22 cellular contexts compared by ENCODE assay signal in genomic region chr11:14506532-14506931, GRCh38. TPM values are rescaled to one million over a fixed set of nuclear protein-coding genes. Genes with fewer than 3 reads are reported as not detected.
DNase-seq lines count a peak whose midpoint lies in the region; ATAC-seq and TF ChIP-seq lines count a peak whose summit lies in the region.
"Had no signal": no experiment of that assay in that cellular context is flagged by ENCODE, and none has a peak within 500 bp of the region (broad histone marks: within the 10 kb centered on the region; RNA-seq: fewer than 3 reads in every experiment).

No MANE protein-coding gene starts in this region.

- H2BK5ac ChIP-seq in H9 (ENCODE audit: insufficient read length, low read length), result no peak overlapping the region

- H3K18ac ChIP-seq in H9 (ENCODE audit: insufficient read length, low read depth, low read length), result no peak overlapping the region

- H3K4me1 ChIP-seq in H9 (ENCODE audit: insufficient read depth, low read length), result no peaks in the 10 kb centered on the region
- H3K4me1 ChIP-seq: Caco-2, heart right ventricle, lower lobe of right lung, right lobe of liver, tibial nerve had no signal

- DNase-seq in stimulated activated naive CD8-positive, alpha-beta T cell treated with anti-CD3 and anti-CD28 coated beads, Interleukin-15, amount 100 ng/mL, for 72 hours, result no peak
- no peak for DNase-seq in activated T-helper 1 cell treated with anti-CD3 and anti-CD28 coated beads, Interleukin-12 subunit alpha, Interleukin-12 subunit beta, Interleukin-2, Interleukin-4 antibody, amounts not matched to agents 30 ng/mL and 10 ng/mL and 1 ng/mL, durations not matched to agents 14 hours and 24 hours and 36 hours (ENCODE audit: low spot score)
- DNase-seq in endothelial cell (ENCODE audit: low spot score), result no peak
- DNase-seq in stimulated activated naive B cell treated with anti-CD40 and anti-IgM and Interleukin-4, amounts not matched to agents 10 μg/mL and 1 μg/mL and 100 μg/mL, for 72 hours, result no peak
- no peak for DNase-seq in H9
- no peak for DNase-seq in retina
- no peak for DNase-seq in natural killer cell treated with Interleukin-12 subunit alpha and Interleukin-12 subunit beta and Interleukin-15 and Interleukin-18, amount 100 ng/mL, for 72 hours (ENCODE audit: low spot score)
- DNase-seq: activated CD8-positive, alpha-beta memory T cell treated with anti-CD3 and anti-CD28 coated beads, Interleukin-2, amount 50 U/mL, for 48 hours; AML-193; Caco-2; effector memory CD4-positive, alpha-beta T cell; GOT3; heart right ventricle; Karpas-422; lower lobe of right lung; NCI-H524; right lobe of liver had no signal

- no peak overlapping the region for H3K14ac ChIP-seq in H9 (ENCODE audit: insufficient read depth, low read length)

- no peak for ATAC-seq in stimulated activated naive CD8-positive, alpha-beta T cell treated with anti-CD3 and anti-CD28 coated beads, Interleukin-15, amount 100 ng/mL, for 72 hours
- ATAC-seq in stimulated activated naive B cell treated with anti-CD40 and anti-IgM and Interleukin-4, amounts not matched to agents 10 μg/mL and 1 μg/mL and 100 μg/mL, for 72 hours (replicated peaks), result no peak
- ATAC-seq in natural killer cell treated with Interleukin-12 subunit alpha and Interleukin-12 subunit beta and Interleukin-15 and Interleukin-18, amount 100 ng/mL, for 72 hours, result no peak
- ATAC-seq: activated CD4-positive, CD25-positive, alpha-beta regulatory T cell treated with anti-CD3 and anti-CD28 coated beads, Interleukin-2, amount 50 U/mL, for 24 hours; heart right ventricle; lower lobe of right lung; right lobe of liver; stimulated activated memory B cell treated with anti-CD40 and anti-IgM and Interleukin-4, amounts not matched to agents 10 μg/mL and 1 μg/mL and 100 μg/mL, for 72 hours had no signal

- no peak overlapping the region for H2AK5ac ChIP-seq in H9 (ENCODE audit: insufficient read length, low read length)

- no peak overlapping the region for H2BK12ac ChIP-seq in H9 (ENCODE audit: insufficient read length, low read depth, low read length)

- H2BK20ac ChIP-seq in H9 (ENCODE audit: low read depth, low read length, poor library complexity, severe bottlenecking), result no peak overlapping the region

- H3K23ac ChIP-seq in H9 (ENCODE audit: insufficient read length, low read depth, low read length), result no peak overlapping the region

- no peak overlapping the region for H2BK120ac ChIP-seq in H9 (ENCODE audit: low read depth, low read length, poor library complexity, severe bottlenecking)

- H3K4me3 Mint-ChIP-seq in stimulated activated naive CD8-positive, alpha-beta T cell treated with anti-CD3 and anti-CD28 coated beads, Interleukin-15, Interleukin-2, amounts not matched to agents 100 ng/mL and 50 ng/mL, for 24 hours, result no peak overlapping the region
- no peak overlapping the region for H3K4me3 Mint-ChIP-seq in stimulated activated naive CD8-positive, alpha-beta T cell treated with anti-CD3 and anti-CD28 coated beads, Interleukin-15, amount 100 ng/mL, for 72 hours
- no peak overlapping the region for H3K4me3 Mint-ChIP-seq in activated T-helper 1 cell treated with anti-CD3 and anti-CD28 coated beads, Interleukin-12 subunit alpha, Interleukin-12 subunit beta, Interleukin-2, Interleukin-4 antibody, amounts not matched to agents 30 ng/mL and 10 ng/mL and 1 ng/mL, durations not matched to agents 14 hours and 24 hours and 36 hours
- H3K4me3 Mint-ChIP-seq in endothelial cell (ENCODE audit: unreplicated experiment), result peak overlapping the region; percentile 27
- no peak overlapping the region for H3K4me3 Mint-ChIP-seq in stimulated activated naive B cell treated with anti-CD40 and anti-IgM and Interleukin-4, amounts not matched to agents 10 μg/mL and 1 μg/mL and 100 μg/mL, for 72 hours
- no peak overlapping the region; a peak in 1 of 5 replicates for H3K4me3 Mint-ChIP-seq in H9
- H3K4me3 Mint-ChIP-seq in natural killer cell treated with Interleukin-12 subunit alpha and Interleukin-12 subunit beta and Interleukin-15 and Interleukin-18, amount 100 ng/mL, for 72 hours, result no peak overlapping the region
- H3K4me3 Mint-ChIP-seq: central memory CD8-positive, alpha-beta T cell; stimulated activated memory B cell treated with anti-CD40 and anti-IgM and Interleukin-4, amounts not matched to agents 10 μg/mL and 1 μg/mL and 100 μg/mL, for 72 hours had no signal

- H3K27ac Mint-ChIP-seq in stimulated activated naive CD8-positive, alpha-beta T cell treated with anti-CD3 and anti-CD28 coated beads, Interleukin-15, Interleukin-2, amounts not matched to agents 100 ng/mL and 50 ng/mL, for 24 hours, result peak overlapping the region; percentile 26
- peak overlapping the region in 1 of 2 donors; percentile 29 for H3K27ac Mint-ChIP-seq in stimulated activated naive CD8-positive, alpha-beta T cell treated with anti-CD3 and anti-CD28 coated beads, Interleukin-15, amount 100 ng/mL, for 72 hours
- H3K27ac Mint-ChIP-seq in activated T-helper 1 cell treated with anti-CD3 and anti-CD28 coated beads, Interleukin-12 subunit alpha, Interleukin-12 subunit beta, Interleukin-2, Interleukin-4 antibody, amounts not matched to agents 30 ng/mL and 10 ng/mL and 1 ng/mL, durations not matched to agents 14 hours and 24 hours and 36 hours, result peak overlapping the region; percentile 53
- H3K27ac Mint-ChIP-seq in endothelial cell (ENCODE audit: unreplicated experiment) (no peak overlapping the region), H9 (no peak overlapping the region)
- H3K27ac Mint-ChIP-seq in stimulated activated naive B cell treated with anti-CD40 and anti-IgM and Interleukin-4, amounts not matched to agents 10 μg/mL and 1 μg/mL and 100 μg/mL, for 72 hours, result peak overlapping the region; percentile 65
- H3K27ac Mint-ChIP-seq in natural killer cell treated with Interleukin-12 subunit alpha and Interleukin-12 subunit beta and Interleukin-15 and Interleukin-18, amount 100 ng/mL, for 72 hours, result no peak overlapping the region
- H3K27ac Mint-ChIP-seq: stimulated activated memory B cell treated with anti-CD40 and anti-IgM and Interleukin-4, amounts not matched to agents 10 μg/mL and 1 μg/mL and 100 μg/mL, for 72 hours had no signal

- no peaks in the 10 kb centered on the region for H3K23me2 ChIP-seq in H9 (ENCODE audit: insufficient read length, low read depth, low read length, poor library complexity, severe bottlenecking)

- H3K27me3 Mint-ChIP-seq in stimulated activated naive CD8-positive, alpha-beta T cell treated with anti-CD3 and anti-CD28 coated beads, Interleukin-15, Interleukin-2, amounts not matched to agents 100 ng/mL and 50 ng/mL, for 24 hours, result no peaks in the 10 kb centered on the region
- H3K27me3 Mint-ChIP-seq in stimulated activated naive CD8-positive, alpha-beta T cell treated with anti-CD3 and anti-CD28 coated beads, Interleukin-15, amount 100 ng/mL, for 72 hours, result no peaks in the 10 kb centered on the region
- H3K27me3 Mint-ChIP-seq in activated T-helper 1 cell treated with anti-CD3 and anti-CD28 coated beads, Interleukin-12 subunit alpha, Interleukin-12 subunit beta, Interleukin-2, Interleukin-4 antibody, amounts not matched to agents 30 ng/mL and 10 ng/mL and 1 ng/mL, durations not matched to agents 14 hours and 24 hours and 36 hours (ENCODE audit: insufficient read depth), result no peaks in the 10 kb centered on the region
- H3K27me3 Mint-ChIP-seq in endothelial cell (ENCODE audit: unreplicated experiment) (no peaks in the 10 kb centered on the region), H9 (ENCODE audit: low read depth) (no peaks in the 10 kb centered on the region)
- H3K27me3 Mint-ChIP-seq in stimulated activated naive B cell treated with anti-CD40 and anti-IgM and Interleukin-4, amounts not matched to agents 10 μg/mL and 1 μg/mL and 100 μg/mL, for 72 hours, result no peaks in the 10 kb centered on the region
- H3K27me3 Mint-ChIP-seq in natural killer cell treated with Interleukin-12 subunit alpha and Interleukin-12 subunit beta and Interleukin-15 and Interleukin-18, amount 100 ng/mL, for 72 hours, result no peaks in the 10 kb centered on the region
- H3K27me3 Mint-ChIP-seq: central memory CD8-positive, alpha-beta T cell; stimulated activated memory B cell treated with anti-CD40 and anti-IgM and Interleukin-4, amounts not matched to agents 10 μg/mL and 1 μg/mL and 100 μg/mL, for 72 hours had no signal

- H3K79me2 ChIP-seq in H9 (ENCODE audit: insufficient read depth, low read length), result no peaks in the 10 kb centered on the region

- intact Hi-C loops in activated T-helper 1 cell treated with anti-CD3 and anti-CD28 coated beads, Interleukin-12 subunit alpha, Interleukin-12 subunit beta, Interleukin-2, Interleukin-4 antibody, amounts not matched to agents 30 ng/mL and 10 ng/mL and 1 ng/mL, durations not matched to agents 14 hours and 24 hours and 36 hours (cut with micrococcal nuclease), result no loop called here

- H4K20me1 ChIP-seq in H9 (ENCODE audit: control insufficient read depth, insufficient read depth, insufficient read length), result no peaks in the 10 kb centered on the region

- no peak overlapping the region for H4K5ac ChIP-seq in H9 (ENCODE audit: insufficient read length, low read depth, low read length)

- WGBS in H9 (ENCODE audit: extremely low coverage, insufficient read length, low lambda C conversion rate), result no CpG with 5 or more reads among the region's 3 CpGs

- no peak overlapping the region for H3K4ac ChIP-seq in H9 (ENCODE audit: low read depth, low read length)

- H3K9me3 ChIP-seq in H9 (ENCODE audit: control insufficient read depth, low read depth, low read length), result no peaks in the 10 kb centered on the region
- H3K9me3 ChIP-seq: Caco-2, heart right ventricle, lower lobe of right lung, right lobe of liver, tibial nerve had no signal

- no peaks in the 10 kb centered on the region for H3K9me3 Mint-ChIP-seq in stimulated activated naive CD8-positive, alpha-beta T cell treated with anti-CD3 and anti-CD28 coated beads, Interleukin-15, Interleukin-2, amounts not matched to agents 100 ng/mL and 50 ng/mL, for 24 hours
- no peaks in the 10 kb centered on the region for H3K9me3 Mint-ChIP-seq in stimulated activated naive CD8-positive, alpha-beta T cell treated with anti-CD3 and anti-CD28 coated beads, Interleukin-15, amount 100 ng/mL, for 72 hours
- no peaks in the 10 kb centered on the region for H3K9me3 Mint-ChIP-seq in activated T-helper 1 cell treated with anti-CD3 and anti-CD28 coated beads, Interleukin-12 subunit alpha, Interleukin-12 subunit beta, Interleukin-2, Interleukin-4 antibody, amounts not matched to agents 30 ng/mL and 10 ng/mL and 1 ng/mL, durations not matched to agents 14 hours and 24 hours and 36 hours
- H3K9me3 Mint-ChIP-seq in endothelial cell (ENCODE audit: unreplicated experiment) (no peaks in the 10 kb centered on the region), H9 (no peaks in the 10 kb centered on the region)
- no peaks in the 10 kb centered on the region for H3K9me3 Mint-ChIP-seq in stimulated activated naive B cell treated with anti-CD40 and anti-IgM and Interleukin-4, amounts not matched to agents 10 μg/mL and 1 μg/mL and 100 μg/mL, for 72 hours
- no peaks in the 10 kb centered on the region for H3K9me3 Mint-ChIP-seq in natural killer cell treated with Interleukin-12 subunit alpha and Interleukin-12 subunit beta and Interleukin-15 and Interleukin-18, amount 100 ng/mL, for 72 hours
- H3K9me3 Mint-ChIP-seq: central memory CD8-positive, alpha-beta T cell; stimulated activated memory B cell treated with anti-CD40 and anti-IgM and Interleukin-4, amounts not matched to agents 10 μg/mL and 1 μg/mL and 100 μg/mL, for 72 hours had no signal

- no peak overlapping the region for H3K27ac ChIP-seq in H9 (ENCODE audit: insufficient read length, low read depth, low read length)
- H3K27ac ChIP-seq: heart right ventricle, lower lobe of right lung, right lobe of liver, tibial nerve had no signal

- no peak overlapping the region for H3K56ac ChIP-seq in H9 (ENCODE audit: insufficient read length, low read depth, low read length)

- no peak overlapping the region for H3K4me2 ChIP-seq in H9 (ENCODE audit: insufficient read depth, insufficient read length, low read length)

- H2AFZ ChIP-seq in H9 (ENCODE audit: low read length), result no peak overlapping the region

- TF ChIP-seq CTCF in endothelial cell (IDR thresholded peaks at IDR 0.05; ENCODE audit: unreplicated experiment) (no peak), H9 (conservative IDR thresholded peaks at IDR 0.05) (no peak)

- no peak overlapping the region for H3K9ac ChIP-seq in H9 (ENCODE audit: extremely low read depth, insufficient read length, low read length)

- no peak overlapping the region for H4K8ac ChIP-seq in H9 (replicated peaks; ENCODE audit: insufficient read length, low read depth, low read length)

- H3K79me1 ChIP-seq in H9 (ENCODE audit: insufficient read depth, low read depth, low read length, poor library complexity, severe bottlenecking), result no peaks in the 10 kb centered on the region

- peaks cover 8% of the 10 kb centered on the region for H3K4me1 Mint-ChIP-seq in stimulated activated naive CD8-positive, alpha-beta T cell treated with anti-CD3 and anti-CD28 coated beads, Interleukin-15, Interleukin-2, amounts not matched to agents 100 ng/mL and 50 ng/mL, for 24 hours (ENCODE audit: low read depth)
- H3K4me1 Mint-ChIP-seq in stimulated activated naive CD8-positive, alpha-beta T cell treated with anti-CD3 and anti-CD28 coated beads, Interleukin-15, amount 100 ng/mL, for 72 hours, result peaks cover 24% of the 10 kb centered on the region
- peaks cover 17% of the 10 kb centered on the region for H3K4me1 Mint-ChIP-seq in activated T-helper 1 cell treated with anti-CD3 and anti-CD28 coated beads, Interleukin-12 subunit alpha, Interleukin-12 subunit beta, Interleukin-2, Interleukin-4 antibody, amounts not matched to agents 30 ng/mL and 10 ng/mL and 1 ng/mL, durations not matched to agents 14 hours and 24 hours and 36 hours (ENCODE audit: low read depth)
- H3K4me1 Mint-ChIP-seq in endothelial cell (ENCODE audit: unreplicated experiment) (no peaks in the 10 kb centered on the region), H9 (no peaks in the 10 kb centered on the region)
- H3K4me1 Mint-ChIP-seq in stimulated activated naive B cell treated with anti-CD40 and anti-IgM and Interleukin-4, amounts not matched to agents 10 μg/mL and 1 μg/mL and 100 μg/mL, for 72 hours, result no peaks in the 10 kb centered on the region
- peaks cover 10 to 12% of the 10 kb centered on the region in 2 donors for H3K4me1 Mint-ChIP-seq in natural killer cell treated with Interleukin-12 subunit alpha and Interleukin-12 subunit beta and Interleukin-15 and Interleukin-18, amount 100 ng/mL, for 72 hours (ENCODE audit: low read depth in 2 of 2)
- H3K4me1 Mint-ChIP-seq: stimulated activated memory B cell treated with anti-CD40 and anti-IgM and Interleukin-4, amounts not matched to agents 10 μg/mL and 1 μg/mL and 100 μg/mL, for 72 hours had no signal

- H2BK15ac ChIP-seq in H9 (ENCODE audit: low read depth, low read length), result no peak overlapping the region

- H3T11ph ChIP-seq in H9 (ENCODE audit: low read length), result no peak overlapping the region

- H3K36me3 Mint-ChIP-seq in stimulated activated naive CD8-positive, alpha-beta T cell treated with anti-CD3 and anti-CD28 coated beads, Interleukin-15, Interleukin-2, amounts not matched to agents 100 ng/mL and 50 ng/mL, for 24 hours (ENCODE audit: low read depth), result peaks cover 74% of the 10 kb centered on the region
- H3K36me3 Mint-ChIP-seq in activated T-helper 1 cell treated with anti-CD3 and anti-CD28 coated beads, Interleukin-12 subunit alpha, Interleukin-12 subunit beta, Interleukin-2, Interleukin-4 antibody, amounts not matched to agents 30 ng/mL and 10 ng/mL and 1 ng/mL, durations not matched to agents 14 hours and 24 hours and 36 hours (ENCODE audit: low read depth), result peaks cover 50% of the 10 kb centered on the region
- peaks cover 34% of the 10 kb centered on the region for H3K36me3 Mint-ChIP-seq in endothelial cell (ENCODE audit: low read depth, unreplicated experiment)
- peaks cover 40 to 44% of the 10 kb centered on the region in 2 donors for H3K36me3 Mint-ChIP-seq in stimulated activated naive B cell treated with anti-CD40 and anti-IgM and Interleukin-4, amounts not matched to agents 10 μg/mL and 1 μg/mL and 100 μg/mL, for 72 hours
- peaks cover 32 to 69% (median 67%) of the 10 kb centered on the region in 3 experiments for H3K36me3 Mint-ChIP-seq in H9 (ENCODE audit: insufficient read depth in 1 of 3, low read depth in 3 of 3)
- peaks cover 44% of the 10 kb centered on the region for H3K36me3 Mint-ChIP-seq in natural killer cell treated with Interleukin-12 subunit alpha and Interleukin-12 subunit beta and Interleukin-15 and Interleukin-18, amount 100 ng/mL, for 72 hours

- H3K27me3 ChIP-seq in H9 (ENCODE audit: insufficient read depth, low read length), result no peaks in the 10 kb centered on the region
- H3K27me3 ChIP-seq: heart right ventricle, right lobe of liver, tibial nerve had no signal

- no peak overlapping the region for H4K91ac ChIP-seq in H9 (ENCODE audit: insufficient read length, low read depth, low read length)

RNA-seq across cellular contexts. Expression of gene COPB1, which starts 6.9 kb away (rescaled TPM):
- total RNA-seq in activated T-helper 1 cell treated with anti-CD3 and anti-CD28 coated beads, Interleukin-12 subunit alpha, Interleukin-12 subunit beta, Interleukin-2, Interleukin-4 antibody, amounts not matched to agents 30 ng/mL and 10 ng/mL and 1 ng/mL, durations not matched to agents 14 hours and 24 hours and 36 hours, result 94.8 and 101 TPM in 2 replicates
- 132 TPM for total RNA-seq in endothelial cell (ENCODE audit: unreplicated experiment)
- 71.6 and 73.1 TPM in 2 replicates for total RNA-seq in H9 (2021)
- total RNA-seq in natural killer cell treated with Interleukin-12 subunit alpha and Interleukin-12 subunit beta and Interleukin-15 and Interleukin-18, amount 100 ng/mL, for 72 hours, result 100 to 1,000 TPM in 1 of 2 donors, 10 to 100 TPM in 1; 88.4 to 107 TPM

RNA-seq across cellular contexts. Expression of gene PSMA1, which starts 13.7 kb away (rescaled TPM):
- total RNA-seq in activated T-helper 1 cell treated with anti-CD3 and anti-CD28 coated beads, Interleukin-12 subunit alpha, Interleukin-12 subunit beta, Interleukin-2, Interleukin-4 antibody, amounts not matched to agents 30 ng/mL and 10 ng/mL and 1 ng/mL, durations not matched to agents 14 hours and 24 hours and 36 hours, result 313 and 340 TPM in 2 replicates
- 163 TPM for total RNA-seq in endothelial cell (ENCODE audit: unreplicated experiment)
- total RNA-seq in H9 (2021), result 167 and 176 TPM in 2 replicates
- 100 to 1,000 TPM; 219 to 259 TPM for total RNA-seq in natural killer cell treated with Interleukin-12 subunit alpha and Interleukin-12 subunit beta and Interleukin-15 and Interleukin-18, amount 100 ng/mL, for 72 hours

Comparison
In these comparisons a context has a peak if more than half of its experiments do, and no peak if none do; other contexts are left out.
1. H3K27ac Mint-ChIP-seq: peak in stimulated activated naive CD8-positive, alpha-beta T cell treated with anti-CD3 and anti-CD28 coated beads, Interleukin-15, Interleukin-2, amounts not matched to agents 100 ng/mL and 50 ng/mL, for 24 hours (single experiment), activated T-helper 1 cell treated with anti-CD3 and anti-CD28 coated beads, Interleukin-12 subunit alpha, Interleukin-12 subunit beta, Interleukin-2, Interleukin-4 antibody, amounts not matched to agents 30 ng/mL and 10 ng/mL and 1 ng/mL, durations not matched to agents 14 hours and 24 hours and 36 hours (single experiment) and stimulated activated naive B cell treated with anti-CD40 and anti-IgM and Interleukin-4, amounts not matched to agents 10 μg/mL and 1 μg/mL and 100 μg/mL, for 72 hours (single experiment); none in endothelial cell (single experiment), H9 (0 of 3) and natural killer cell treated with Interleukin-12 subunit alpha and Interleukin-12 subunit beta and Interleukin-15 and Interleukin-18, amount 100 ng/mL, for 72 hours (0 of 2).